14 cellular contexts compared by ENCODE assay signal in the genomic region with DNA sequence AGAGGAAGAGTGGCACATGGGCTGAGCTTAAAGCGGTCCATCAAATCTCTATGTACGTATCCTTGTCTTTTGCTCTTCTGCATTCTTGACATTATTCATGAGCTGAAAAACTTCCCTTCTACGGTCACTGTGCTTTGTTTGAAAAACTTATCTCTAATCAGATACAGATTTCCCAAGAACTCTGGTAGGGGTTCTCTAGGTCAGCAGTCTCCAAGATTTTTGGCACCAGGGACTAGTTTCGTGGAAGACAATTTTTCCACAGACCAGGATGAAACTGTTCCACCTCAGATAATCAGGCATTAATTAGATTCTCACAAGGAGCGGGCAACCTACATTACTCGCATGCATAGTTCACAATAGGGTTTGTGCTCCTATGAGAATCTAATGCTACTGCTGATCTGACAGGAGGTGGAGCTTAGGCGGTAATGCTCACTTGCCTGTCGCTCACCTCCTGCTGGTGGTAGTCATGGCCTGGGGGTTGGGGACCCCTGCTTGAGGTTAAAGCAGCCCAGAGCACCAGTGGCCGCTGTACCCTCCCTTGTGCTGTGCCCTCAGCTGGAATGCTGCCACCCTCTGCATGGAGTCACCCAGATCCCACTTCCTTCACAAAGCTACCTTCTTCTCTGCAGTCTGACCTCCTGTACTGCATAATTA.
DNase-seq lines count a peak whose midpoint lies in the region; ATAC-seq and TF ChIP-seq lines count a peak whose summit lies in the region.
"Had no signal": no experiment of that assay in that cellular context is flagged by ENCODE, and none has a peak within 500 bp of the region (broad histone marks: within the 10 kb centered on the region; RNA-seq: fewer than 3 reads in every experiment).

No MANE protein-coding gene starts in this region.

- H3K4me3 Mint-ChIP-seq in dendritic cell treated with granulocyte-macrophage colony-stimulating factor and Interleukin-4, amounts not matched to agents 40 ng/mL and 50 ng/mL, for 4 days, result peak overlapping the region; percentile 21
- no peak overlapping the region for H3K4me3 Mint-ChIP-seq in nephron
- H3K4me3 Mint-ChIP-seq: activated T-cell treated with anti-CD3 and anti-CD28 coated beads, Interleukin-2, amount 50 U/mL, for 4 hours had no signal

- no peak for ATAC-seq in HG02571 (IDR thresholded peaks at IDR 0.05; ENCODE audit: unreplicated experiment)
- no peak for ATAC-seq in HG03520 (IDR thresholded peaks at IDR 0.05; ENCODE audit: unreplicated experiment)
- ATAC-seq: activated T-cell treated with anti-CD3 and anti-CD28 coated beads, Interleukin-2, amount 50 U/mL, for 4 hours had no signal

- H3K4me1 Mint-ChIP-seq in dendritic cell treated with granulocyte-macrophage colony-stimulating factor and Interleukin-4, amounts not matched to agents 40 ng/mL and 50 ng/mL, for 4 days (ENCODE audit: low read depth), result peaks cover 84% of the 10 kb centered on the region
- peaks cover 19% of the 10 kb centered on the region for H3K4me1 Mint-ChIP-seq in nephron

- no peak for TF ChIP-seq CTCF in nephron (IDR thresholded peaks at IDR 0.05; ENCODE audit: unreplicated experiment in 3 of 3)

- H3K27me3 Mint-ChIP-seq in dendritic cell treated with granulocyte-macrophage colony-stimulating factor and Interleukin-4, amounts not matched to agents 40 ng/mL and 50 ng/mL, for 4 days, result no peaks in the 10 kb centered on the region
- no peaks in the 10 kb centered on the region for H3K27me3 Mint-ChIP-seq in nephron (ENCODE audit: low read depth)

- no peaks in the 10 kb centered on the region for H3K9me3 Mint-ChIP-seq in dendritic cell treated with granulocyte-macrophage colony-stimulating factor and Interleukin-4, amounts not matched to agents 40 ng/mL and 50 ng/mL, for 4 days
- no peaks in the 10 kb centered on the region for H3K9me3 Mint-ChIP-seq in nephron
- H3K9me3 Mint-ChIP-seq: activated T-cell treated with anti-CD3 and anti-CD28 coated beads, Interleukin-2, amount 50 U/mL, for 4 hours had no signal

- intact Hi-C loops in dendritic cell treated with granulocyte-macrophage colony-stimulating factor and Interleukin-4, amounts not matched to agents 40 ng/mL and 50 ng/mL, for 4 days (cut with micrococcal nuclease), result loop anchor here (2.0 to 10.0 kb wide), 3 partner anchors 13 to 49 kb away; partner anchors contain the start of gene RNF19B

- H3K27ac Mint-ChIP-seq in dendritic cell treated with granulocyte-macrophage colony-stimulating factor and Interleukin-4, amounts not matched to agents 40 ng/mL and 50 ng/mL, for 4 days, result peak overlapping the region; percentile 81
- H3K27ac Mint-ChIP-seq in nephron, result peak overlapping the region in 2 of 3 experiments; percentile 19 to 62

- DNase-seq in COLO829 (ENCODE audit: low spot score) (peak; percentile 25), NCI-H226 (peak; percentile 35), NOMO-1 treated with DMSO at 0.1 percent for 48 hours (lab: John Stamatoyannopoulos, UW; ENCODE audit: unreplicated experiment) (no peak)
- no peak for DNase-seq in activated CD8-positive, alpha-beta memory T cell treated with anti-CD3 and anti-CD28 coated beads, Interleukin-2, amount 50 U/mL, for 48 hours
- DNase-seq: activated T-cell treated with anti-CD3 and anti-CD28 coated beads, Interleukin-2, amount 50 U/mL, for 4 hours; BE2C; H7; NCI-H146; NCI-H510A; small intestine had no signal

- peaks cover 80% of the 10 kb centered on the region for H3K36me3 Mint-ChIP-seq in dendritic cell treated with granulocyte-macrophage colony-stimulating factor and Interleukin-4, amounts not matched to agents 40 ng/mL and 50 ng/mL, for 4 days (ENCODE audit: low read depth)
- H3K36me3 Mint-ChIP-seq in nephron (ENCODE audit: low read depth), result peaks cover 36% of the 10 kb centered on the region

Comparison
In these comparisons a context has a peak if more than half of its experiments do, and no peak if none do; other contexts are left out.
1. DNase-seq: peak in COLO829 (single experiment) and NCI-H226 (single experiment); none in NOMO-1 treated with DMSO at 0.1 percent for 48 hours (single experiment) and activated CD8-positive, alpha-beta memory T cell treated with anti-CD3 and anti-CD28 coated beads, Interleukin-2, amount 50 U/mL, for 48 hours (single experiment).